ENCODE assay signal across 1 cellular context in genomic region chr13:49262634-49263033, GRCh38.
TF ChIP-seq lines count a peak whose summit lies in the region.

No MANE protein-coding gene starts in this region.

TF ChIP-seq in WTC11, 78 proteins besides CTCF, POLR2A, EP300 and RAD21:
- TF ChIP-seq NR3C1 (CRISPR knock-in tag; conservative IDR thresholded peaks at IDR 0.05; ENCODE audit: low read depth): no peak
- no peak for TF ChIP-seq GABPB1 (CRISPR knock-in tag; IDR thresholded peaks at IDR 0.05)
- TF ChIP-seq USF1 (CRISPR knock-in tag; IDR thresholded peaks at IDR 0.05): no peak
- no peak for TF ChIP-seq OVOL2 (CRISPR knock-in tag; IDR thresholded peaks at IDR 0.05; ENCODE audit: borderline replicate concordance)
- TF ChIP-seq ZNF219 (CRISPR knock-in tag; IDR thresholded peaks at IDR 0.05; ENCODE audit: borderline replicate concordance): no peak
- no peak for TF ChIP-seq ZMAT4 (CRISPR knock-in tag; IDR thresholded peaks at IDR 0.05)
- no peak for TF ChIP-seq E2F4 (CRISPR knock-in tag; IDR thresholded peaks at IDR 0.05; ENCODE audit: borderline replicate concordance, low read depth)
- no peak for TF ChIP-seq CREB1 (CRISPR knock-in tag; IDR thresholded peaks at IDR 0.05)
- TF ChIP-seq ZNF317 (CRISPR knock-in tag; IDR thresholded peaks at IDR 0.05; ENCODE audit: borderline replicate concordance, low read depth): no peak
- TF ChIP-seq SMAD3 (CRISPR knock-in tag; IDR thresholded peaks at IDR 0.05; ENCODE audit: borderline replicate concordance): no peak
- no peak for TF ChIP-seq ZNF232 (CRISPR knock-in tag; IDR thresholded peaks at IDR 0.05)
- TF ChIP-seq NR1H2 (CRISPR knock-in tag; IDR thresholded peaks at IDR 0.05): no peak
- no peak for TF ChIP-seq ESRRA (CRISPR knock-in tag; IDR thresholded peaks at IDR 0.05; ENCODE audit: borderline replicate concordance)
- TF ChIP-seq ATF3 (CRISPR knock-in tag; conservative IDR thresholded peaks at IDR 0.05): no peak
- TF ChIP-seq ZNF532 (CRISPR knock-in tag; IDR thresholded peaks at IDR 0.05; ENCODE audit: borderline replicate concordance): no peak
- TF ChIP-seq TCF7 (CRISPR knock-in tag; IDR thresholded peaks at IDR 0.05; ENCODE audit: low read depth): no peak
TF ChIP-seq in WTC11: peak in this region for 0.
